ENCODE assay signal across 11 cellular contexts in genomic region chr1:23624440-23624839, GRCh38.
A peak's percentile ranks its signal among the peaks of the same experiment; 100 is the strongest.
DNase-seq lines count a peak whose midpoint lies in the region; ATAC-seq, FAIRE-seq and TF ChIP-seq lines count a peak whose summit lies in the region.
"Had no signal": no experiment of that assay in that cellular context is flagged by ENCODE, and none has a peak within 500 bp of the region (broad histone marks: within the 10 kb centered on the region; RNA-seq: fewer than 3 reads in every experiment).

No MANE protein-coding gene starts in this region.

- H3K27me3 Mint-ChIP-seq in activated naive CD4-positive, alpha-beta T cell treated with anti-CD3 and anti-CD28 coated beads, Interleukin-2, amount 10 ng/mL, durations not matched to agents 7 days and 5 days, result no peaks in the 10 kb centered on the region

- H3K4me3 ChIP-seq in HAP-1, result no peak overlapping the region
- H3K4me3 ChIP-seq: stomach had no signal

- no peak for ATAC-seq in GM21717 (IDR thresholded peaks at IDR 0.05; ENCODE audit: unreplicated experiment)

- DNase-seq in GM12892 (ENCODE audit: insufficient read length), result no peak
- DNase-seq in T-helper 22 cell (ENCODE audit: low read depth), result peak; percentile 33
- DNase-seq in activated naive CD4-positive, alpha-beta T cell treated with anti-CD3 and anti-CD28 coated beads, Interleukin-2, amount 10 ng/mL, durations not matched to agents 7 days and 5 days, result no peak
- peak; percentile 66 to 69 for DNase-seq in stimulated activated CD8-positive, alpha-beta memory T cell treated with anti-CD3 and anti-CD28 coated beads, Interleukin-15, amount 100 ng/mL, for 48 hours (ENCODE audit: low read depth in 2 of 2)
- DNase-seq in dedifferentiated amniotic fluid mesenchymal stem cell (ENCODE audit: extremely low spot score), result no peak
- DNase-seq in HAP-1 (ENCODE audit: low spot score in 2 of 2), result no peak
- DNase-seq: Kasumi-1, NCI-H2107, OCI-M1, stomach had no signal

- peaks cover 8% of the 10 kb centered on the region for H3K36me3 Mint-ChIP-seq in activated naive CD4-positive, alpha-beta T cell treated with anti-CD3 and anti-CD28 coated beads, Interleukin-2, amount 10 ng/mL, durations not matched to agents 7 days and 5 days

- in situ Hi-C loops in HAP-1 (cut with MboI; ENCODE audit: low sequenced_read_pairs), result no loop called here

- no peak overlapping the region for H3K4me3 Mint-ChIP-seq in activated naive CD4-positive, alpha-beta T cell treated with anti-CD3 and anti-CD28 coated beads, Interleukin-2, amount 10 ng/mL, durations not matched to agents 7 days and 5 days

- peaks cover 76% of the 10 kb centered on the region for H3K4me1 Mint-ChIP-seq in activated naive CD4-positive, alpha-beta T cell treated with anti-CD3 and anti-CD28 coated beads, Interleukin-2, amount 10 ng/mL, durations not matched to agents 7 days and 5 days

- H3K27ac Mint-ChIP-seq in activated naive CD4-positive, alpha-beta T cell treated with anti-CD3 and anti-CD28 coated beads, Interleukin-2, amount 10 ng/mL, durations not matched to agents 7 days and 5 days, result peak overlapping the region; percentile 6

- H3K36me3 ChIP-seq in HAP-1 (replicated peaks), result no peaks in the 10 kb centered on the region
- H3K36me3 ChIP-seq: stomach had no signal

- TF ChIP-seq POLR2A in GM12892 (IDR thresholded peaks at IDR 0.05; ENCODE audit: low read depth, low read length), result no peak

- peaks cover 9% of the 10 kb centered on the region; the same call in 1 of the 2 replicates for H3K27me3 ChIP-seq in HAP-1 (ENCODE audit: low read depth)

- peak; percentile 65 for FAIRE-seq in GM12892 (lab: Jason Lieb, UNC)

- peaks cover 7% of the 10 kb centered on the region for H3K9me3 Mint-ChIP-seq in activated naive CD4-positive, alpha-beta T cell treated with anti-CD3 and anti-CD28 coated beads, Interleukin-2, amount 10 ng/mL, durations not matched to agents 7 days and 5 days

- peaks cover 3% of the 10 kb centered on the region; the same call in 1 of the 2 replicates for H3K4me1 ChIP-seq in HAP-1

- no peaks in the 10 kb centered on the region for H3K9me3 ChIP-seq in HAP-1
- H3K9me3 ChIP-seq: stomach had no signal

- CTCF ChIA-PET in activated naive CD4-positive, alpha-beta T cell treated with anti-CD3 and anti-CD28 coated beads, Interleukin-2, amount 10 ng/mL, durations not matched to agents 7 days and 5 days (lab: Charles Lee), result interaction anchor here (1.6 kb wide), 1 partner anchor 11 kb away, joined by 8 read pairs; no protein-coding TSS in a partner anchor

Comparison
In these comparisons a context has a peak if more than half of its experiments do, and no peak if none do; other contexts are left out.
1. DNase-seq: peak in T-helper 22 cell (single experiment) and stimulated activated CD8-positive, alpha-beta memory T cell treated with anti-CD3 and anti-CD28 coated beads, Interleukin-15, amount 100 ng/mL, for 48 hours (2 of 2); none in GM12892 (single experiment), activated naive CD4-positive, alpha-beta T cell treated with anti-CD3 and anti-CD28 coated beads, Interleukin-2, amount 10 ng/mL, durations not matched to agents 7 days and 5 days (single experiment), dedifferentiated amniotic fluid mesenchymal stem cell (single experiment) and HAP-1 (0 of 2).